ENCODE assay signal across 2 cellular contexts in the genomic region with DNA sequence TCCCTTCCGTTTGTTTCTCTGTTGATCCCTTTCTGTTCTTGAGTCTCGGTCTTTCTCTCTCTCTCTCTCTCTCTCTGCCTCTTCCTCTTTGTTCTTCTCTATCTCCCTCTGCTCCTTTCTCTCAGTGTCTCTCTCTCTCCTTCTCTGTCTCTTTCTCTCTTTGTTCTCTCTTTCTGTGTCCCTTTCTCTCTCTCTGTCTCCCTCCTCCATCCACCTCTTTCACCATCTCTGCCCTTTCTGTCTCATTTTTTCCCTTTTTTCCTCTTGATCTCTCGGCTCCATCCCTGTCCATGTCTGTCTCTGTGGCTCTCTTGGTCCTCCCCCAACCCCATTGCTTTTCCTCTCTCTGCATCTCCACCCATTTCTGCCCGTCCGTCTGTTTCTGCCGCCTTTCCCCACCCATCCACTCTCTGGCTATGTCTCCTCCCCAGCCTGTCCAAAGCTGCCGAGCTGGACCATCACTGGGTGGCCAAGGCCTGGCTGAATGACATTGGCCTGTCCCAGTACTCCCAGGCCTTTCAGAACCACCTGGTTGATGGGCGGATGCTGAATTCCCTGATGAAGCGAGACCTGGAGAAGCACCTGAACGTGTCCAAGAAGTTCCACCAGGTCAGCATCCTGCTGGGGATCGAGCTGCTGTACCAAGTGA.
TF ChIP-seq lines count a peak whose summit lies in the region.

No MANE protein-coding gene starts in this region.

TF ChIP-seq in HEK293, 187 proteins besides CTCF, POLR2A, EP300 and RAD21 (continued from another document):
- TF ChIP-seq, protein P1, sequence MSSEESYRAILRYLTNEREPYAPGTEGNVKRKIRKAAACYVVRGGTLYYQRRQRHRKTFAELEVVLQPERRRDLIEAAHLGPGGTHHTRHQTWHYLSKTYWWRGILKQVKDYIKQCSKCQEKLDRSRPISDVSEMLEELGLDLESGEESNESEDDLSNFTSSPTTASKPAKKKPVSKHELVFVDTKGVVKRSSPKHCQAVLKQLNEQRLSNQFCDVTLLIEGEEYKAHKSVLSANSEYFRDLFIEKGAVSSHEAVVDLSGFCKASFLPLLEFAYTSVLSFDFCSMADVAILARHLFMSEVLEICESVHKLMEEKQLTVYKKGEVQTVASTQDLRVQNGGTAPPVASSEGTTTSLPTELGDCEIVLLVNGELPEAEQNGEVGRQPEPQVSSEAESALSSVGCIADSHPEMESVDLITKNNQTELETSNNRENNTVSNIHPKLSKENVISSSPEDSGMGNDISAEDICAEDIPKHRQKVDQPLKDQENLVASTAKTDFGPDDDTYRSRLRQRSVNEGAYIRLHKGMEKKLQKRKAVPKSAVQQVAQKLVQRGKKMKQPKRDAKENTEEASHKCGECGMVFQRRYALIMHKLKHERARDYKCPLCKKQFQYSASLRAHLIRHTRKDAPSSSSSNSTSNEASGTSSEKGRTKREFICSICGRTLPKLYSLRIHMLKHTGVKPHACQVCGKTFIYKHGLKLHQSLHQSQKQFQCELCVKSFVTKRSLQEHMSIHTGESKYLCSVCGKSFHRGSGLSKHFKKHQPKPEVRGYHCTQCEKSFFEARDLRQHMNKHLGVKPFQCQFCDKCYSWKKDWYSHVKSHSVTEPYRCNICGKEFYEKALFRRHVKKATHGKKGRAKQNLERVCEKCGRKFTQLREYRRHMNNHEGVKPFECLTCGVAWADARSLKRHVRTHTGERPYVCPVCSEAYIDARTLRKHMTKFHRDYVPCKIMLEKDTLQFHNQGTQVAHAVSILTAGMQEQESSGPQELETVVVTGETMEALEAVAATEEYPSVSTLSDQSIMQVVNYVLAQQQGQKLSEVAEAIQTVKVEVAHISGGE (tag by site-specific recombination; conservative IDR thresholded peaks at IDR 0.05; ENCODE audit: low read depth) = no peak
- TF ChIP-seq, protein P2, sequence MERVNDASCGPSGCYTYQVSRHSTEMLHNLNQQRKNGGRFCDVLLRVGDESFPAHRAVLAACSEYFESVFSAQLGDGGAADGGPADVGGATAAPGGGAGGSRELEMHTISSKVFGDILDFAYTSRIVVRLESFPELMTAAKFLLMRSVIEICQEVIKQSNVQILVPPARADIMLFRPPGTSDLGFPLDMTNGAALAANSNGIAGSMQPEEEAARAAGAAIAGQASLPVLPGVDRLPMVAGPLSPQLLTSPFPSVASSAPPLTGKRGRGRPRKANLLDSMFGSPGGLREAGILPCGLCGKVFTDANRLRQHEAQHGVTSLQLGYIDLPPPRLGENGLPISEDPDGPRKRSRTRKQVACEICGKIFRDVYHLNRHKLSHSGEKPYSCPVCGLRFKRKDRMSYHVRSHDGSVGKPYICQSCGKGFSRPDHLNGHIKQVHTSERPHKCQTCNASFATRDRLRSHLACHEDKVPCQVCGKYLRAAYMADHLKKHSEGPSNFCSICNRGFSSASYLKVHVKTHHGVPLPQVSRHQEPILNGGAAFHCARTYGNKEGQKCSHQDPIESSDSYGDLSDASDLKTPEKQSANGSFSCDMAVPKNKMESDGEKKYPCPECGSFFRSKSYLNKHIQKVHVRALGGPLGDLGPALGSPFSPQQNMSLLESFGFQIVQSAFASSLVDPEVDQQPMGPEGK (tag by site-specific recombination; IDR thresholded peaks at IDR 0.05) = no peak
- TF ChIP-seq ZNF423 (tag by site-specific recombination; IDR thresholded peaks at IDR 0.05) = no peak
- TF ChIP-seq GFI1B (tag by site-specific recombination; IDR thresholded peaks at IDR 0.05) = no peak
- peak; percentile 73 for TF ChIP-seq ZNF596 (tag by site-specific recombination; IDR thresholded peaks at IDR 0.05)
- no peak for TF ChIP-seq ZBTB21 (tag by site-specific recombination; IDR thresholded peaks at IDR 0.05)
- no peak for TF ChIP-seq ZNF266 (tag by site-specific recombination; IDR thresholded peaks at IDR 0.05; ENCODE audit: low read depth)
- no peak for TF ChIP-seq ZNF335 (tag by site-specific recombination; conservative IDR thresholded peaks at IDR 0.05)
- TF ChIP-seq PRDM1 (tag by site-specific recombination; IDR thresholded peaks at IDR 0.05) = peak; percentile 77
- TF ChIP-seq, protein P3, sequence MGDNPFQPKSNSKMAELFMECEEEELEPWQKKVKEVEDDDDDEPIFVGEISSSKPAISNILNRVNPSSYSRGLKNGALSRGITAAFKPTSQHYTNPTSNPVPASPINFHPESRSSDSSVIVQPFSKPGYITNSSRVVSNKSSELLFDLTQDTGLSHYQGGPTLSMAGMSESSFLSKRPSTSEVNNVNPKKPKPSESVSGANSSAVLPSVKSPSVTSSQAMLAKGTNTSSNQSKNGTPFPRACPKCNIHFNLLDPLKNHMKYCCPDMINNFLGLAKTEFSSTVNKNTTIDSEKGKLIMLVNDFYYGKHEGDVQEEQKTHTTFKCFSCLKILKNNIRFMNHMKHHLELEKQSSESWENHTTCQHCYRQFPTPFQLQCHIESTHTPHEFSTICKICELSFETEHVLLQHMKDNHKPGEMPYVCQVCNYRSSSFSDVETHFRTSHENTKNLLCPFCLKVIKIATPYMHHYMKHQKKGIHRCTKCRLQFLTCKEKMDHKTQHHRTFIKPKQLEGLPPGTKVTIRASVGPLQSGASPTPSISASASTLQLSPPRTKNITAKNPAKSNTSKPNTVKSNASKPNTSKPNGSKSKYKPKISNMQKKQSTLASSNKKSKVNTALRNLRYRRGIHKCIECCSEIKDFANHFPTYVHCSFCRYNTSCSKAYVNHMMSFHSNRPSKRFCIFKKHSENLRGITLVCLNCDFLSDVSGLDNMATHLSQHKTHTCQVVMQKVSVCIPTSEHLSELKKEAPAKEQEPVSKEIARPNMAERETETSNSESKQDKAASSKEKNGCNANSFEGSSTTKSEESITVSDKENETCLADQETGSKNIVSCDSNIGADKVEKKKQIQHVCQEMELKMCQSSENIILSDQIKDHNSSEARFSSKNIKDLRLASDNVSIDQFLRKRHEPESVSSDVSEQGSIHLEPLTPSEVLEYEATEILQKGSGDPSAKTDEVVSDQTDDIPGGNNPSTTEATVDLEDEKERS (tag by site-specific recombination; IDR thresholded peaks at IDR 0.05) = no peak
- TF ChIP-seq ZNF121 (tag by site-specific recombination; IDR thresholded peaks at IDR 0.05) = no peak
- no peak for TF ChIP-seq ZNF302 (tag by site-specific recombination; IDR thresholded peaks at IDR 0.05; ENCODE audit: low read depth)

TF ChIP-seq in WTC11, 78 proteins besides CTCF, POLR2A, EP300 and RAD21 (continued from another document):
- TF ChIP-seq, protein P4, sequence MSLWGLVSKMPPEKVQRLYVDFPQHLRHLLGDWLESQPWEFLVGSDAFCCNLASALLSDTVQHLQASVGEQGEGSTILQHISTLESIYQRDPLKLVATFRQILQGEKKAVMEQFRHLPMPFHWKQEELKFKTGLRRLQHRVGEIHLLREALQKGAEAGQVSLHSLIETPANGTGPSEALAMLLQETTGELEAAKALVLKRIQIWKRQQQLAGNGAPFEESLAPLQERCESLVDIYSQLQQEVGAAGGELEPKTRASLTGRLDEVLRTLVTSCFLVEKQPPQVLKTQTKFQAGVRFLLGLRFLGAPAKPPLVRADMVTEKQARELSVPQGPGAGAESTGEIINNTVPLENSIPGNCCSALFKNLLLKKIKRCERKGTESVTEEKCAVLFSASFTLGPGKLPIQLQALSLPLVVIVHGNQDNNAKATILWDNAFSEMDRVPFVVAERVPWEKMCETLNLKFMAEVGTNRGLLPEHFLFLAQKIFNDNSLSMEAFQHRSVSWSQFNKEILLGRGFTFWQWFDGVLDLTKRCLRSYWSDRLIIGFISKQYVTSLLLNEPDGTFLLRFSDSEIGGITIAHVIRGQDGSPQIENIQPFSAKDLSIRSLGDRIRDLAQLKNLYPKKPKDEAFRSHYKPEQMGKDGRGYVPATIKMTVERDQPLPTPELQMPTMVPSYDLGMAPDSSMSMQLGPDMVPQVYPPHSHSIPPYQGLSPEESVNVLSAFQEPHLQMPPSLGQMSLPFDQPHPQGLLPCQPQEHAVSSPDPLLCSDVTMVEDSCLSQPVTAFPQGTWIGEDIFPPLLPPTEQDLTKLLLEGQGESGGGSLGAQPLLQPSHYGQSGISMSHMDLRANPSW (CRISPR knock-in tag; conservative IDR thresholded peaks at IDR 0.05; ENCODE audit: low read depth) = no peak
- TF ChIP-seq JUN (CRISPR knock-in tag; IDR thresholded peaks at IDR 0.05) (no peak), CREM (CRISPR knock-in tag; IDR thresholded peaks at IDR 0.05) (no peak), IRF2 (CRISPR knock-in tag; IDR thresholded peaks at IDR 0.05; ENCODE audit: borderline replicate concordance, low read depth) (no peak), GABPB1 (CRISPR knock-in tag; IDR thresholded peaks at IDR 0.05) (no peak)
- TF ChIP-seq, protein P5, sequence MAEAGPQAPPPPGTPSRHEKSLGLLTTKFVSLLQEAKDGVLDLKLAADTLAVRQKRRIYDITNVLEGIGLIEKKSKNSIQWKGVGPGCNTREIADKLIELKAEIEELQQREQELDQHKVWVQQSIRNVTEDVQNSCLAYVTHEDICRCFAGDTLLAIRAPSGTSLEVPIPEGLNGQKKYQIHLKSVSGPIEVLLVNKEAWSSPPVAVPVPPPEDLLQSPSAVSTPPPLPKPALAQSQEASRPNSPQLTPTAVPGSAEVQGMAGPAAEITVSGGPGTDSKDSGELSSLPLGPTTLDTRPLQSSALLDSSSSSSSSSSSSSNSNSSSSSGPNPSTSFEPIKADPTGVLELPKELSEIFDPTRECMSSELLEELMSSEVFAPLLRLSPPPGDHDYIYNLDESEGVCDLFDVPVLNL (CRISPR knock-in tag; IDR thresholded peaks at IDR 0.05; ENCODE audit: borderline replicate concordance, low read depth) = no peak
- TF ChIP-seq, protein P6, sequence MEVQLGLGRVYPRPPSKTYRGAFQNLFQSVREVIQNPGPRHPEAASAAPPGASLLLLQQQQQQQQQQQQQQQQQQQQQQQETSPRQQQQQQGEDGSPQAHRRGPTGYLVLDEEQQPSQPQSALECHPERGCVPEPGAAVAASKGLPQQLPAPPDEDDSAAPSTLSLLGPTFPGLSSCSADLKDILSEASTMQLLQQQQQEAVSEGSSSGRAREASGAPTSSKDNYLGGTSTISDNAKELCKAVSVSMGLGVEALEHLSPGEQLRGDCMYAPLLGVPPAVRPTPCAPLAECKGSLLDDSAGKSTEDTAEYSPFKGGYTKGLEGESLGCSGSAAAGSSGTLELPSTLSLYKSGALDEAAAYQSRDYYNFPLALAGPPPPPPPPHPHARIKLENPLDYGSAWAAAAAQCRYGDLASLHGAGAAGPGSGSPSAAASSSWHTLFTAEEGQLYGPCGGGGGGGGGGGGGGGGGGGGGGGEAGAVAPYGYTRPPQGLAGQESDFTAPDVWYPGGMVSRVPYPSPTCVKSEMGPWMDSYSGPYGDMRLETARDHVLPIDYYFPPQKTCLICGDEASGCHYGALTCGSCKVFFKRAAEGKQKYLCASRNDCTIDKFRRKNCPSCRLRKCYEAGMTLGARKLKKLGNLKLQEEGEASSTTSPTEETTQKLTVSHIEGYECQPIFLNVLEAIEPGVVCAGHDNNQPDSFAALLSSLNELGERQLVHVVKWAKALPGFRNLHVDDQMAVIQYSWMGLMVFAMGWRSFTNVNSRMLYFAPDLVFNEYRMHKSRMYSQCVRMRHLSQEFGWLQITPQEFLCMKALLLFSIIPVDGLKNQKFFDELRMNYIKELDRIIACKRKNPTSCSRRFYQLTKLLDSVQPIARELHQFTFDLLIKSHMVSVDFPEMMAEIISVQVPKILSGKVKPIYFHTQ (CRISPR knock-in tag; IDR thresholded peaks at IDR 0.05) = no peak
